In genomic region chr2:27084297-27085061, GRCh38 we compare ENCODE assay signal across 23 cellular contexts. TPM values are rescaled to one million over a fixed set of nuclear protein-coding genes. Genes with fewer than 3 reads are reported as not detected.
DNase-seq lines count a peak whose midpoint lies in the region; ATAC-seq, FAIRE-seq and TF ChIP-seq lines count a peak whose summit lies in the region.
"Had no signal": no experiment of that assay in that cellular context is flagged by ENCODE, and none has a peak within 500 bp of the region (broad histone marks: within the 10 kb centered on the region; RNA-seq: fewer than 3 reads in every experiment).

No MANE protein-coding gene starts in this region.

- peaks cover 24 to 47% (median 31%) of the 10 kb centered on the region in 11 experiments for H3K36me3 ChIP-seq in BLaER1 treated with 17β-estradiol and CSF1 and Interleukin-3, amounts not matched to agents 10 nM and 100 nM
- H3K36me3 ChIP-seq in HEK293 (ENCODE audit: control insufficient read depth in 2 of 2, insufficient read depth in 1 of 2, low read length in 2 of 2) (peaks cover 0 to 7% of the 10 kb centered on the region in 2 experiments; a peak in 1 of 3 replicates), astrocyte (ENCODE audit: insufficient read depth, low read length) (peaks cover 2% of the 10 kb centered on the region)

- H3K27ac Mint-ChIP-seq in astrocyte (ENCODE audit: unreplicated experiment) (no peak overlapping the region), nephron progenitor cell (no peak overlapping the region)
- H3K27ac Mint-ChIP-seq: activated naive CD4-positive, alpha-beta T cell treated with anti-CD3 and anti-CD28 coated beads, Interleukin-2, amount 50 U/mL, for 24 hours had no signal

- H2AFZ ChIP-seq in astrocyte (ENCODE audit: low read depth, low read length) = no peak overlapping the region

- H3K27ac ChIP-seq in BLaER1 treated with 17β-estradiol and CSF1 and Interleukin-3, amounts not matched to agents 10 nM and 100 nM = peak overlapping the region in 1 of 11 experiments; percentile 92; a peak in 3 of 22 replicates
- no peak overlapping the region for H3K27ac ChIP-seq in HEK293 (ENCODE audit: extremely low read depth, low read depth, low read length)
- no peak overlapping the region for H3K27ac ChIP-seq in astrocyte (ENCODE audit: low read depth, low read length)

- H3K79me2 ChIP-seq in astrocyte (ENCODE audit: insufficient read depth, low read length) = peaks cover 12% of the 10 kb centered on the region

- peaks cover 65 to 92% (median 87%) of the 10 kb centered on the region in 10 experiments for H3K4me1 ChIP-seq in BLaER1 treated with 17β-estradiol and CSF1 and Interleukin-3, amounts not matched to agents 10 nM and 100 nM
- H3K4me1 ChIP-seq in HEK293 (ENCODE audit: control insufficient read depth, insufficient read depth, low read length) (peaks cover 8% of the 10 kb centered on the region), astrocyte (ENCODE audit: insufficient read depth, low read length) (peaks cover 39% of the 10 kb centered on the region)

- CTCF ChIA-PET in HEK293 (lab: Yijun Ruan, JAX) = interaction anchor here (0.7 to 2.9 kb wide), 6 partner anchors 9 to 196 kb away, joined by 3 to 11 read pairs (median 3); no protein-coding TSS in a partner anchor

- H3K27me3 Mint-ChIP-seq in astrocyte (ENCODE audit: low read depth, unreplicated experiment) = peaks cover 13% of the 10 kb centered on the region
- H3K27me3 Mint-ChIP-seq in nephron progenitor cell (ENCODE audit: low read depth, poor library complexity) = peaks cover 29% of the 10 kb centered on the region
- H3K27me3 Mint-ChIP-seq: activated CD8-positive, alpha-beta memory T cell treated with anti-CD3 and anti-CD28 coated beads, Interleukin-2, amount 10 ng/mL, durations not matched to agents 7 days and 5 days; activated naive CD4-positive, alpha-beta T cell treated with anti-CD3 and anti-CD28 coated beads, Interleukin-2, amount 50 U/mL, for 24 hours had no signal

- H3K9ac ChIP-seq in BLaER1 treated with 17β-estradiol and CSF1 and Interleukin-3, amounts not matched to agents 10 nM and 100 nM = peak overlapping the region in 10 of 11 experiments; percentile 68 to 89 (median 81); a peak in 15 of 22 replicates
- no peak overlapping the region for H3K9ac ChIP-seq in astrocyte (ENCODE audit: low read length)

- TF ChIP-seq CTCF in HEK293 (tag by site-specific recombination; IDR thresholded peaks at IDR 0.05) (no peak), astrocyte (IDR thresholded peaks at IDR 0.05; ENCODE audit: insufficient read depth, low read depth, low read length) (no peak), nephron progenitor cell (IDR thresholded peaks at IDR 0.05) (no peak)

- no peaks in the 10 kb centered on the region for H3K36me3 Mint-ChIP-seq in astrocyte (ENCODE audit: low read depth, unreplicated experiment)
- H3K36me3 Mint-ChIP-seq in nephron progenitor cell (ENCODE audit: low read depth) = no peaks in the 10 kb centered on the region
- H3K36me3 Mint-ChIP-seq: activated CD8-positive, alpha-beta memory T cell treated with anti-CD3 and anti-CD28 coated beads, Interleukin-2, amount 10 ng/mL, durations not matched to agents 7 days and 5 days; activated naive CD4-positive, alpha-beta T cell treated with anti-CD3 and anti-CD28 coated beads, Interleukin-2, amount 50 U/mL, for 24 hours had no signal

- no peaks in the 10 kb centered on the region for H3K27me3 ChIP-seq in BLaER1 treated with 17β-estradiol and CSF1 and Interleukin-3, amounts not matched to agents 10 nM and 100 nM
- H3K27me3 ChIP-seq in astrocyte (ENCODE audit: insufficient read depth, low read length) = no peaks in the 10 kb centered on the region
- H3K27me3 ChIP-seq: MG63 had no signal

- ATAC-seq in GM21825 (IDR thresholded peaks at IDR 0.05; ENCODE audit: unreplicated experiment) = no peak
- ATAC-seq: activated CD8-positive, alpha-beta memory T cell treated with anti-CD3 and anti-CD28 coated beads, Interleukin-2, amount 10 ng/mL, durations not matched to agents 7 days and 5 days; left cardiac atrium; psoas muscle had no signal

- H3K9me3 ChIP-seq in BLaER1 treated with 17β-estradiol and CSF1 and Interleukin-3, amounts not matched to agents 10 nM and 100 nM (replicated peaks in 1 of 11) = no peaks in the 10 kb centered on the region
- H3K9me3 ChIP-seq in HEK293 (ENCODE audit: control insufficient read depth, insufficient read depth, low read depth, low read length) (no peaks in the 10 kb centered on the region), astrocyte (ENCODE audit: insufficient read depth, low read depth, low read length) (no peaks in the 10 kb centered on the region)
- H3K9me3 ChIP-seq: MG63, psoas muscle had no signal

- peak overlapping the region; percentile 88 to 100 (median 99); a peak in 21 of 22 replicates for H3K4me2 ChIP-seq in BLaER1 treated with 17β-estradiol and CSF1 and Interleukin-3, amounts not matched to agents 10 nM and 100 nM
- peak overlapping the region; percentile 91 for H3K4me2 ChIP-seq in astrocyte (ENCODE audit: low read length)

- FAIRE-seq in astrocyte (lab: Jason Lieb, UNC) = no peak
- FAIRE-seq: HTR-8/SVneo had no signal

- H4K20me1 ChIP-seq in BLaER1 treated with 17β-estradiol and CSF1 and Interleukin-3, amounts not matched to agents 10 nM and 100 nM = peaks cover 0 to 57% (median 27%) of the 10 kb centered on the region in 11 experiments; a peak in 13 of 22 replicates
- peaks cover 11% of the 10 kb centered on the region for H4K20me1 ChIP-seq in astrocyte (ENCODE audit: insufficient read depth, low read length)

- H3K4me3 ChIP-seq in BLaER1 treated with 17β-estradiol and CSF1 and Interleukin-3, amounts not matched to agents 10 nM and 100 nM = peak overlapping the region in 1 of 10 experiments; percentile 64; a peak in 1 of 20 replicates
- H3K4me3 ChIP-seq in HEK293 (ENCODE audit: low read depth, low read length) = no peak overlapping the region
- H3K4me3 ChIP-seq in astrocyte (ENCODE audit: insufficient read depth, low read depth, low read length) = no peak overlapping the region
- H3K4me3 ChIP-seq: SK-N-MC had no signal

- peaks cover 12% of the 10 kb centered on the region for H3K4me1 Mint-ChIP-seq in astrocyte (ENCODE audit: low read depth, unreplicated experiment)
- peaks cover 48% of the 10 kb centered on the region for H3K4me1 Mint-ChIP-seq in nephron progenitor cell

- H3K4me3 Mint-ChIP-seq in astrocyte (ENCODE audit: unreplicated experiment) (peak overlapping the region; percentile 64), nephron progenitor cell (peak overlapping the region; percentile 34)

- POLR2A ChIA-PET in HEK293 (lab: Yijun Ruan, JAX) = interaction anchor here (0.6 to 4.1 kb wide), 3 partner anchors 12 to 68 kb away, joined by 4 to 45 read pairs (median 7); partner anchors contain the start of gene OST4

- DNase-seq in astrocyte (ENCODE audit: low read depth) (no peak), nephron progenitor cell (no peak), NCI-H2029 treated with DMSO at 0.1 percent for 48 hours (lab: John Stamatoyannopoulos, UW) (no peak), RPMI8226 (no peak)
- no peak for DNase-seq in NK-92 treated with Interleukin-12 subunit alpha and Interleukin-12 subunit beta, amount 100 ng/mL, for 24 hours (lab: John Stamatoyannopoulos, UW)
- DNase-seq: activated CD8-positive, alpha-beta memory T cell treated with anti-CD3 and anti-CD28 coated beads, Interleukin-2, amount 10 ng/mL, durations not matched to agents 7 days and 5 days; AML-193; effector CD8-positive, alpha-beta T cell; GOT3; left cardiac atrium; MG63; NCI-H1930; NCI-H524; OCI-M1; stimulated activated CD4-positive, alpha-beta T cell treated with anti-CD3 and anti-CD28 coated beads, Interleukin-15, amount 100 ng/mL, for 24 hours; substantia nigra had no signal

- no peaks in the 10 kb centered on the region for H3K9me3 Mint-ChIP-seq in astrocyte (ENCODE audit: unreplicated experiment)
- H3K9me3 Mint-ChIP-seq in nephron progenitor cell = no peaks in the 10 kb centered on the region
- H3K9me3 Mint-ChIP-seq: activated naive CD4-positive, alpha-beta T cell treated with anti-CD3 and anti-CD28 coated beads, Interleukin-2, amount 50 U/mL, for 24 hours had no signal

TF ChIP-seq in HEK293, 187 proteins besides CTCF, POLR2A, EP300 and RAD21:
- TF ChIP-seq GLIS2 (tag by site-specific recombination; IDR thresholded peaks at IDR 0.05) (peak; percentile 42; the same call in 1 of the 2 replicates), ZNF521 (tag by site-specific recombination; IDR thresholded peaks at IDR 0.05) (no peak), ZBTB48 (tag by site-specific recombination; IDR thresholded peaks at IDR 0.05) (peak; percentile 19; the same call in 1 of the 2 replicates), ZNF24 (tag by site-specific recombination; IDR thresholded peaks at IDR 0.05) (no peak), ZNF19 (tag by site-specific recombination; IDR thresholded peaks at IDR 0.05; ENCODE audit: low read depth) (no peak), ZNF391 (tag by site-specific recombination; IDR thresholded peaks at IDR 0.05; ENCODE audit: borderline replicate concordance, low read depth) (no peak), ZNF529 (tag by site-specific recombination; IDR thresholded peaks at IDR 0.05; ENCODE audit: insufficient replicate concordance) (no peak)
- TF ChIP-seq, protein P1, sequence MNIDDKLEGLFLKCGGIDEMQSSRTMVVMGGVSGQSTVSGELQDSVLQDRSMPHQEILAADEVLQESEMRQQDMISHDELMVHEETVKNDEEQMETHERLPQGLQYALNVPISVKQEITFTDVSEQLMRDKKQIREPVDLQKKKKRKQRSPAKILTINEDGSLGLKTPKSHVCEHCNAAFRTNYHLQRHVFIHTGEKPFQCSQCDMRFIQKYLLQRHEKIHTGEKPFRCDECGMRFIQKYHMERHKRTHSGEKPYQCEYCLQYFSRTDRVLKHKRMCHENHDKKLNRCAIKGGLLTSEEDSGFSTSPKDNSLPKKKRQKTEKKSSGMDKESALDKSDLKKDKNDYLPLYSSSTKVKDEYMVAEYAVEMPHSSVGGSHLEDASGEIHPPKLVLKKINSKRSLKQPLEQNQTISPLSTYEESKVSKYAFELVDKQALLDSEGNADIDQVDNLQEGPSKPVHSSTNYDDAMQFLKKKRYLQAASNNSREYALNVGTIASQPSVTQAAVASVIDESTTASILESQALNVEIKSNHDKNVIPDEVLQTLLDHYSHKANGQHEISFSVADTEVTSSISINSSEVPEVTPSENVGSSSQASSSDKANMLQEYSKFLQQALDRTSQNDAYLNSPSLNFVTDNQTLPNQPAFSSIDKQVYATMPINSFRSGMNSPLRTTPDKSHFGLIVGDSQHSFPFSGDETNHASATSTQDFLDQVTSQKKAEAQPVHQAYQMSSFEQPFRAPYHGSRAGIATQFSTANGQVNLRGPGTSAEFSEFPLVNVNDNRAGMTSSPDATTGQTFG (tag by site-specific recombination; IDR thresholded peaks at IDR 0.05; ENCODE audit: borderline replicate concordance) = no peak
TF ChIP-seq in HEK293: peak in this region for 2.

RNA-seq across cellular contexts. Expression of gene KHK, which starts 2.1 kb away (rescaled TPM):
- 0.94 and 0.95 TPM in 2 replicates for total RNA-seq in astrocyte

RNA-seq across cellular contexts. Expression of gene EMILIN1, which starts 6.1 kb away (rescaled TPM):
- 0.95 and 1.2 TPM in 2 replicates for total RNA-seq in astrocyte

RNA-seq across cellular contexts. Expression of gene OST4, which starts 13.0 kb away (rescaled TPM):
- 395 and 419 TPM in 2 replicates for total RNA-seq in astrocyte

RNA-seq across cellular contexts. Expression of gene AGBL5, which starts 33.0 kb away (rescaled TPM):
- 19.9 and 20.7 TPM in 2 replicates for total RNA-seq in astrocyte

RNA-seq across cellular contexts. Expression of gene CGREF1, which starts 34.4 kb away (rescaled TPM):
- total RNA-seq in astrocyte = 1.8 and 3.0 TPM in 2 replicates
